In the genomic region with DNA sequence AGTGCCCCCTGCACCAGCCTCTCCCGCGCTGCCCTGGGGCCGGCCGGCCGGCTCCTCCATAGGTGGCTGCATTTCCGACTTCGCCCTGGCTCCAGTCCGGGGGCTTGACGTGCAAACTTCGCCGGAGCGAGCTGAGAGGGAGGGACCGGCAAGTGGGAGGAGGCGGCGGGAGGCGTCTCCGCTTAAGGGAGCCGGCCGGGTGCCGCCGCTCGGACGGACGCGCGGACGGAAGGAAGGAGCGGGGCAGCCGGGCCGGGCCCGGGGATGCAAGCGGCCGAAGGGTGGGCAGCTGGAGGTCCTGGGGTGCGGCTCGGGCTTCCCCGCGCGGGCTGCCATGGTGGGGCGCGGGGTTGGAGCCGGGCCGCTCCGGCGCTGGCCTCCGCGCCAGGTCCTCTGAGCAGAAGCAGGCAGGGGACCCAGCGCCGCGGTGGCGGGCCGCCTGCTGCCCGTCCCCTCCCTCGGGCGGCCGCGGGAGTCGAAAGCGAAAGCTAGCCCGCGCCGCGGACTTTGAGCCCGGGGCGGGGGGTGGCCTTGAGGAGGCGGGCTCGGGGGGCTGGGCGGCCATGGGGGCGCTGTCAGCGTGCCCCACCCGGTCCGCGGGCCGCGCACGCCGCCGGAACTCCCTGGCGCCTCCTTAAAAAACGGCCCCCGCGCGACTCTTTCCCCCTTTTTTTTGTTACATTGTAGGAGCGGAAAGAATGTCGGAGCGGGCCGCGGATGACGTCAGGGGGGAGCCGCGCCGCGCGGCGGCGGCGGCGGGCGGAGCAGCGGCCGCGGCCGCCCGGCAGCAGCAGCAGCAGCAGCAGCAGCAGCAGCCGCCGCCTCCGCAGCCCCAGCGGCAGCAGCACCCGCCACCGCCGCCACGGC, we compare ENCODE assay signal across 8 cellular contexts. TPM values are rescaled to one million over a fixed set of nuclear protein-coding genes. Genes with fewer than 3 reads are reported as not detected.
DNase-seq lines count a peak whose midpoint lies in the region; ATAC-seq and TF ChIP-seq lines count a peak whose summit lies in the region.

A gene (minus strand): TSS at position 483 of the 867 bp plus-strand sequence.

- H3K27ac Mint-ChIP-seq in activated T-helper 2 cell treated with anti-CD3 and anti-CD28 coated beads, Interferon-gamma antibody, Interleukin-2, Interleukin-4, amounts not matched to agents 10 μg/mL and 5 μg/mL and 100 μg/mL, durations not matched to agents 14 hours and 24 hours and 36 hours: peak within 1 kb of the TSS; percentile 97
- H3K27ac Mint-ChIP-seq in natural killer cell treated with Interleukin-12 subunit alpha and Interleukin-12 subunit beta and Interleukin-15 and Interleukin-18, amount 100 ng/mL, for 72 hours: peak within 1 kb of the TSS; percentile 85 to 86

- H3K4me1 ChIP-seq in HUES48 (ENCODE audit: control insufficient read depth, insufficient read depth, low read length): peaks cover 23% of the 10 kb centered on the region; the same call in 1 of the 2 replicates

- H3K4me3 ChIP-seq in HUES48 (ENCODE audit: low read depth, low read length) (peak within 1 kb of the TSS; percentile 71), fibroblast of mammary gland (ENCODE audit: control insufficient read depth, low read depth, low read length) (peak within 1 kb of the TSS; percentile 72)

- intact Hi-C loops in activated T-helper 2 cell treated with anti-CD3 and anti-CD28 coated beads, Interferon-gamma antibody, Interleukin-2, Interleukin-4, amounts not matched to agents 10 μg/mL and 5 μg/mL and 100 μg/mL, durations not matched to agents 14 hours and 24 hours and 36 hours (cut with micrococcal nuclease): loop anchor here (1.0 to 2.0 kb wide), 4 partner anchors 12 to 57 kb away; no protein-coding TSS in a partner anchor

- no peaks in the 10 kb centered on the region for H3K9me3 ChIP-seq in HUES48 (ENCODE audit: control insufficient read depth, insufficient read depth, low read length)

- H3K4me1 Mint-ChIP-seq in activated T-helper 2 cell treated with anti-CD3 and anti-CD28 coated beads, Interferon-gamma antibody, Interleukin-2, Interleukin-4, amounts not matched to agents 10 μg/mL and 5 μg/mL and 100 μg/mL, durations not matched to agents 14 hours and 24 hours and 36 hours (ENCODE audit: low read depth): peaks cover 33% of the 10 kb centered on the region
- peaks cover 21 to 39% of the 10 kb centered on the region in 2 donors for H3K4me1 Mint-ChIP-seq in natural killer cell treated with Interleukin-12 subunit alpha and Interleukin-12 subunit beta and Interleukin-15 and Interleukin-18, amount 100 ng/mL, for 72 hours (ENCODE audit: low read depth in 2 of 2)

- peak within 1 kb of the TSS; percentile 94 for H3K4me3 Mint-ChIP-seq in activated T-helper 2 cell treated with anti-CD3 and anti-CD28 coated beads, Interferon-gamma antibody, Interleukin-2, Interleukin-4, amounts not matched to agents 10 μg/mL and 5 μg/mL and 100 μg/mL, durations not matched to agents 14 hours and 24 hours and 36 hours (ENCODE audit: low read depth)
- H3K4me3 Mint-ChIP-seq in natural killer cell treated with Interleukin-12 subunit alpha and Interleukin-12 subunit beta and Interleukin-15 and Interleukin-18, amount 100 ng/mL, for 72 hours: peak within 1 kb of the TSS; percentile 87

- H3K9ac ChIP-seq in HUES48 (ENCODE audit: low read depth, low read length): peak within 1 kb of the TSS; percentile 76

- no peaks in the 10 kb centered on the region for H3K9me3 Mint-ChIP-seq in activated T-helper 2 cell treated with anti-CD3 and anti-CD28 coated beads, Interferon-gamma antibody, Interleukin-2, Interleukin-4, amounts not matched to agents 10 μg/mL and 5 μg/mL and 100 μg/mL, durations not matched to agents 14 hours and 24 hours and 36 hours
- H3K9me3 Mint-ChIP-seq in natural killer cell treated with Interleukin-12 subunit alpha and Interleukin-12 subunit beta and Interleukin-15 and Interleukin-18, amount 100 ng/mL, for 72 hours: no peaks in the 10 kb centered on the region

- peaks cover 6% of the 10 kb centered on the region; the same call in 1 of the 2 replicates for H3K27me3 ChIP-seq in HUES48 (ENCODE audit: control insufficient read depth, insufficient read depth, low read length)

- no peaks in the 10 kb centered on the region for H3K27me3 Mint-ChIP-seq in activated T-helper 2 cell treated with anti-CD3 and anti-CD28 coated beads, Interferon-gamma antibody, Interleukin-2, Interleukin-4, amounts not matched to agents 10 μg/mL and 5 μg/mL and 100 μg/mL, durations not matched to agents 14 hours and 24 hours and 36 hours (ENCODE audit: low read depth)
- H3K27me3 Mint-ChIP-seq in natural killer cell treated with Interleukin-12 subunit alpha and Interleukin-12 subunit beta and Interleukin-15 and Interleukin-18, amount 100 ng/mL, for 72 hours: no peaks in the 10 kb centered on the region

- peak within 1 kb of the TSS; percentile 89 for H3K27ac ChIP-seq in HUES48 (ENCODE audit: low read depth, low read length)

- peak; percentile 80 for ATAC-seq in GM21423 (IDR thresholded peaks at IDR 0.05; ENCODE audit: unreplicated experiment)
- ATAC-seq in natural killer cell treated with Interleukin-12 subunit alpha and Interleukin-12 subunit beta and Interleukin-15 and Interleukin-18, amount 100 ng/mL, for 72 hours: peak; percentile 89 to 94

- no peak for TF ChIP-seq CTCF in fibroblast of mammary gland (conservative IDR thresholded peaks at IDR 0.05; ENCODE audit: control insufficient read depth, insufficient read depth, low read depth, low read length)

- H3K36me3 ChIP-seq in HUES48 (ENCODE audit: control insufficient read depth, insufficient read depth, low read length): peaks cover 17% of the 10 kb centered on the region

- DNase-seq in DMS153 (lab: John Stamatoyannopoulos, UW) (peak; percentile 29), RPMI8226 (peak; percentile 89), fibroblast of mammary gland (ENCODE audit: low read depth) (peak; percentile 86)
- peak; percentile 81 for DNase-seq in activated T-helper 2 cell treated with anti-CD3 and anti-CD28 coated beads, Interferon-gamma antibody, Interleukin-2, Interleukin-4, amounts not matched to agents 10 μg/mL and 5 μg/mL and 100 μg/mL, durations not matched to agents 14 hours and 24 hours and 36 hours (ENCODE audit: low spot score)
- peak; percentile 92 for DNase-seq in natural killer cell treated with Interleukin-12 subunit alpha and Interleukin-12 subunit beta and Interleukin-15 and Interleukin-18, amount 100 ng/mL, for 72 hours (ENCODE audit: low spot score)
- DNase-seq in stimulated activated naive CD4-positive, alpha-beta T cell (lab: John Stamatoyannopoulos, UW): peak; percentile 78 to 90 (median 80)

- peaks cover 36% of the 10 kb centered on the region for H3K36me3 Mint-ChIP-seq in activated T-helper 2 cell treated with anti-CD3 and anti-CD28 coated beads, Interferon-gamma antibody, Interleukin-2, Interleukin-4, amounts not matched to agents 10 μg/mL and 5 μg/mL and 100 μg/mL, durations not matched to agents 14 hours and 24 hours and 36 hours (ENCODE audit: low read depth)
- H3K36me3 Mint-ChIP-seq in natural killer cell treated with Interleukin-12 subunit alpha and Interleukin-12 subunit beta and Interleukin-15 and Interleukin-18, amount 100 ng/mL, for 72 hours: peaks cover 6% of the 10 kb centered on the region

RNA-seq across cellular contexts. Expression of the gene that starts here (rescaled TPM):
- 1.8 TPM in 1 of 2 replicates, not detected in the other for total RNA-seq in activated T-helper 2 cell treated with anti-CD3 and anti-CD28 coated beads, Interferon-gamma antibody, Interleukin-2, Interleukin-4, amounts not matched to agents 10 μg/mL and 5 μg/mL and 100 μg/mL, durations not matched to agents 14 hours and 24 hours and 36 hours
- total RNA-seq in natural killer cell treated with Interleukin-12 subunit alpha and Interleukin-12 subunit beta and Interleukin-15 and Interleukin-18, amount 100 ng/mL, for 72 hours: 1 to 10 TPM in 1 of 2 donors, not detected in 1; 2.6 TPM

Comparison
In these comparisons a context has a peak if more than half of its experiments do, and no peak if none do; other contexts are left out.
1. Peak in every context shown above with its lines: DNase-seq, ATAC-seq, H3K4me3 ChIP-seq and H3K27ac ChIP-seq.
2. DNase-seq: peak in every context shown above with its lines; median percentile 92 in natural killer cell treated with Interleukin-12 subunit alpha and Interleukin-12 subunit beta and Interleukin-15 and Interleukin-18, amount 100 ng/mL, for 72 hours; 89 in RPMI8226; 86 in fibroblast of mammary gland; 81 in activated T-helper 2 cell treated with anti-CD3 and anti-CD28 coated beads, Interferon-gamma antibody, Interleukin-2, Interleukin-4, amounts not matched to agents 10 μg/mL and 5 μg/mL and 100 μg/mL, durations not matched to agents 14 hours and 24 hours and 36 hours; 80 in stimulated activated naive CD4-positive, alpha-beta T cell; 29 in DMS153.